1 cellular context compared by ENCODE assay signal in the genomic region with DNA sequence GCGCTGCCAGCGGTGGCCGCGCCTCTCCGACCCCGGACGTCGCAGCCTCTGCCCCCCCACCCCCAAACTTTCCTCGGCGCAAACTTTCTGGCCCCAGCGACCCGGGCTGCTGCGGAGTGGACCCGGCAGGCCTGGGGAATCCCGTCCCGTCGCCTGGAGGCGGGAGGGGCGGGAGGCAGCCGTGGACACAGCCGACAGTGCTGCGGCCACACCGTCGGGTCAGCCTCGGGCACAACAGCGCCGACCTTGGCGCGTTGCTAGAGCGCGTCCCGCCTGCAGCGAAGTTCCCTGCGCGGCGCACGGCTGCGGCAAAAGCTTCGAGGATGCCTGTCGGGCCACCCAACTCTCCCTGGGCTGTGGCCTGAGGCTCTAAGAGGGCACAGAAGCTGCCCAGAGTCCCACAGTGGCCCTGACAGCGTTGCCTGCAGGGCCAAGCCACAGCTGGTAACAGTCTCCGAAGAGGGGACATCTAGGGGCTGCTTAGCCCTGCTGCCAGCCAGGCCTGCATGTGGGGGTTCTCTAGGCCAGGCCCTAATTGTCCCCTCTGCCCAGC.
A peak's percentile ranks its signal among the peaks of the same experiment; 100 is the strongest.
TF ChIP-seq lines count a peak whose summit lies in the region.

No MANE protein-coding gene starts in this region.

TF ChIP-seq in IMR-90, 13 proteins besides CTCF, POLR2A, EP300 and RAD21:
- TF ChIP-seq CEBPB (IDR thresholded peaks at IDR 0.05; ENCODE audit: low read depth, low read length) (no peak), MAZ (IDR thresholded peaks at IDR 0.05; ENCODE audit: borderline replicate concordance, low read depth, low read length) (peak; percentile 10; the same call in 1 of the 2 replicates)
